In genomic region chr4:137705171-137705783, GRCh38 we compare ENCODE assay signal across 10 cellular contexts.
A peak's percentile ranks its signal among the peaks of the same experiment; 100 is the strongest.
DNase-seq lines count a peak whose midpoint lies in the region; ATAC-seq and TF ChIP-seq lines count a peak whose summit lies in the region.
"Had no signal": no experiment of that assay in that cellular context is flagged by ENCODE, and none has a peak within 500 bp of the region (broad histone marks: within the 10 kb centered on the region; RNA-seq: fewer than 3 reads in every experiment).

No MANE protein-coding gene starts in this region.

- no peak for ATAC-seq in HG02642 (IDR thresholded peaks at IDR 0.05; ENCODE audit: poor library complexity, unreplicated experiment)

- H3K36me3 ChIP-seq in SK-N-SH (replicated peaks in 1 of 2; ENCODE audit: control insufficient read depth in 1 of 2, insufficient read depth in 2 of 2, low read length in 1 of 2) (no peaks in the 10 kb centered on the region), WERI-Rb-1 (no peaks in the 10 kb centered on the region)

- no peaks in the 10 kb centered on the region; the same call in 1 of the 2 replicates for H3K9me2 ChIP-seq in SK-N-SH

- H3K4me3 ChIP-seq in SK-N-SH (ENCODE audit: low read depth in 2 of 2, low read length in 1 of 2) (no peak overlapping the region), WERI-Rb-1 (ENCODE audit: low read depth, low read length) (no peak overlapping the region)
- H3K4me3 ChIP-seq: PC-9 had no signal

- H3K27ac Mint-ChIP-seq in osteocyte (ENCODE audit: unreplicated experiment) = peak overlapping the region; percentile 84

- H3K9me3 ChIP-seq in SK-N-SH = no peaks in the 10 kb centered on the region
- no peaks in the 10 kb centered on the region for H3K9me3 ChIP-seq in WERI-Rb-1 (ENCODE audit: severe bottlenecking)

- peaks cover 17% of the 10 kb centered on the region for H3F3A ChIP-seq in SK-N-SH (replicated peaks; ENCODE audit: insufficient read depth)

- peak overlapping the region; percentile 9; the same call in 1 of the 2 replicates for H3K4me2 ChIP-seq in SK-N-SH
- H3K4me2 ChIP-seq: PC-9 had no signal

- peaks cover 2 to 3% of the 10 kb centered on the region in 2 experiments; a peak in 2 of 4 replicates for H3K4me1 ChIP-seq in SK-N-SH (ENCODE audit: control insufficient read depth in 1 of 2, insufficient read depth in 2 of 2, low read depth in 1 of 2, low read length in 1 of 2)

- H4K20me1 ChIP-seq in SK-N-SH (ENCODE audit: insufficient read depth) = no peaks in the 10 kb centered on the region

- DNase-seq in COLO829 (ENCODE audit: low spot score) = peak; percentile 37
- no peak for DNase-seq in SK-N-SH
- DNase-seq in fibroblast of the conjunctiva (ENCODE audit: low read depth) = peak; percentile 85
- DNase-seq in osteocyte (ENCODE audit: extremely low spot score, unreplicated experiment) = no peak
- DNase-seq in WERI-Rb-1 = no peak
- DNase-seq in HuH-7 (ENCODE audit: low spot score) = no peak
- DNase-seq in NCI-H2081 treated with DMSO at 0.1 percent for 48 hours (lab: John Stamatoyannopoulos, UW) = no peak
- DNase-seq: PC-9 had no signal

- peak in 1 of 2 experiments; percentile 70; a peak in 2 of 4 replicates for TF ChIP-seq EP300 in SK-N-SH (IDR thresholded peaks at IDR 0.05; ENCODE audit: borderline replicate concordance in 1 of 2, low read depth in 1 of 2, low read length in 1 of 2)

- H3K4me1 Mint-ChIP-seq in osteocyte (ENCODE audit: unreplicated experiment) = peaks cover 46% of the 10 kb centered on the region

- no peak overlapping the region for H3K4me3 Mint-ChIP-seq in osteocyte (ENCODE audit: unreplicated experiment)

- H3K27ac ChIP-seq in SK-N-SH (ENCODE audit: low read depth in 2 of 2, low read length in 1 of 2) (peak overlapping the region; percentile 73 to 89), WERI-Rb-1 (no peak overlapping the region)
- H3K27ac ChIP-seq: epithelial cell of prostate, PC-9 had no signal

- no peak overlapping the region for H3K9ac ChIP-seq in SK-N-SH

- CTCF ChIA-PET in SK-N-SH (lab: Yijun Ruan, JAX) = no interaction called here

- peaks cover 5% of the 10 kb centered on the region for H3K9me3 Mint-ChIP-seq in osteocyte (ENCODE audit: unreplicated experiment)

- WGBS in SK-N-SH (ENCODE audit: low lambda C conversion rate) = 8% methylated on average over 3 of the region's 3 CpGs

- TF ChIP-seq CTCF in SK-N-SH (IDR thresholded peaks at IDR 0.05) = no peak
- TF ChIP-seq CTCF in osteocyte (IDR thresholded peaks at IDR 0.05) = no peak
- TF ChIP-seq CTCF in WERI-Rb-1 (IDR thresholded peaks at IDR 0.05; ENCODE audit: low read depth, low read length) = no peak

- no peaks in the 10 kb centered on the region for H3K36me3 Mint-ChIP-seq in osteocyte (ENCODE audit: unreplicated experiment)

- H3K79me2 ChIP-seq in SK-N-SH (ENCODE audit: insufficient read depth) = no peaks in the 10 kb centered on the region

- H3K27me3 Mint-ChIP-seq in osteocyte (ENCODE audit: unreplicated experiment) = no peaks in the 10 kb centered on the region

- H3K27me3 ChIP-seq in SK-N-SH (ENCODE audit: insufficient read depth) (no peaks in the 10 kb centered on the region), WERI-Rb-1 (ENCODE audit: insufficient read depth, low read depth, severe bottlenecking) (no peaks in the 10 kb centered on the region)

- POLR2A ChIA-PET in SK-N-SH (lab: Yijun Ruan, JAX) = no interaction called here

- no peak for TF ChIP-seq RAD21 in SK-N-SH (IDR thresholded peaks at IDR 0.05; ENCODE audit: low read length)

- peak overlapping the region; percentile 61; the same call in 1 of the 2 replicates for H2AFZ ChIP-seq in SK-N-SH (ENCODE audit: low read depth)
- H2AFZ ChIP-seq: PC-9 had no signal

TF ChIP-seq in SK-N-SH, 30 proteins besides CTCF, POLR2A, EP300 and RAD21 (continues in another document):
- TF ChIP-seq TEAD4 (IDR thresholded peaks at IDR 0.05; ENCODE audit: borderline replicate concordance, insufficient read depth) (peak; percentile 59; the same call in 1 of the 2 replicates), REST (IDR thresholded peaks at IDR 0.05; ENCODE audit: low read depth, low read length) (no peak), SMC3 (IDR thresholded peaks at IDR 0.05; ENCODE audit: low read depth, low read length) (no peak), TCF12 (IDR thresholded peaks at IDR 0.05) (peak; percentile 88), EZH2phosphoT487 (IDR thresholded peaks at IDR 0.05; ENCODE audit: borderline replicate concordance, low read depth) (no peak), IRF3 (IDR thresholded peaks at IDR 0.05; ENCODE audit: low read depth, low read length) (no peak), ELF1 (IDR thresholded peaks at IDR 0.05) (no peak), NFIC (IDR thresholded peaks at IDR 0.05; ENCODE audit: borderline replicate concordance) (peak; percentile 34; the same call in 1 of the 2 replicates), FOXM1 (IDR thresholded peaks at IDR 0.05; ENCODE audit: low read depth) (no peak), RCOR1 (IDR thresholded peaks at IDR 0.05; ENCODE audit: low read length) (no peak), SIN3A (IDR thresholded peaks at IDR 0.05; ENCODE audit: borderline replicate concordance, low read depth, low read length) (no peak), YY1 (IDR thresholded peaks at IDR 0.05; ENCODE audit: low read depth) (no peak), ZBTB33 (IDR thresholded peaks at IDR 0.05; ENCODE audit: borderline replicate concordance, low read depth) (no peak), USF2 (IDR thresholded peaks at IDR 0.05; ENCODE audit: borderline replicate concordance, low read depth, low read length) (no peak), TAF1 (IDR thresholded peaks at IDR 0.05; ENCODE audit: borderline replicate concordance, low read depth, low read length) (no peak), FOSL2 (IDR thresholded peaks at IDR 0.05; ENCODE audit: borderline replicate concordance, low read depth) (peak; percentile 7; the same call in 1 of the 2 replicates), JUND (IDR thresholded peaks at IDR 0.05) (0 out of 2 replicates have a peak, but pooled peaks have one; percentile 23), MAX (IDR thresholded peaks at IDR 0.05; ENCODE audit: low read depth) (no peak), POLR2AphosphoS5 (IDR thresholded peaks at IDR 0.05; ENCODE audit: low read depth, low read length) (0 out of 2 replicates have a peak, but pooled peaks have one; percentile 34)

Comparison
In these comparisons a context has a peak if more than half of its experiments do, and no peak if none do; other contexts are left out.
1. DNase-seq: peak in COLO829 (single experiment) and fibroblast of the conjunctiva (single experiment); none in SK-N-SH (single experiment), osteocyte (single experiment), WERI-Rb-1 (single experiment), HuH-7 (single experiment) and NCI-H2081 treated with DMSO at 0.1 percent for 48 hours (single experiment).